In the genomic region with DNA sequence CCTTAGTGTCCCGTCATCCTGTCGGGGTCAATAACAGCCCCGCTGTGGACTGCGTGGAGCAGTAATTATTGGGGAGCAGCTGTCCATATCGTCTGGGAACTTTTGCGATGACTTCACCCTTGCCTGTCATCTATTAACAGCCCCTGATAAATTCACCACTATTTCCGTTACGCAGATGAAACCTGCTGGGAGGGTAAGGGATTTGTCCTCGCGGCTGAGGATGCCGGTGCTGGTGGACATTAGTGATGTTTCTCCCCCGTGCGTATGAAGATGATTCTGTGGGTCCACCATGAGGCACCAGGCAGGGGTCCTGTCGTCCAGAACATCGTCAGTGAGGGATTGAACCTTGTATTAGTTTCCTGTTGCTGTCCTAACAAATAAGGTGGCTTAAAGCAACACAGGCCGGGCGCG, we compare ENCODE assay signal across 9 cellular contexts. TPM values are rescaled to one million over a fixed set of nuclear protein-coding genes. Genes with fewer than 3 reads are reported as not detected.
DNase-seq lines count a peak whose midpoint lies in the region; ATAC-seq and TF ChIP-seq lines count a peak whose summit lies in the region.
"Had no signal": no experiment of that assay in that cellular context is flagged by ENCODE, and none has a peak within 500 bp of the region (broad histone marks: within the 10 kb centered on the region; RNA-seq: fewer than 3 reads in every experiment).

No MANE protein-coding gene starts in this region.

- no peak for TF ChIP-seq CTCF in neural crest cell (conservative IDR thresholded peaks at IDR 0.05)

- peaks cover 0 to 9% (median 0%) of the 10 kb centered on the region in 11 experiments; a peak in 1 of 22 replicates for H4K20me1 ChIP-seq in BLaER1 treated with 17β-estradiol and CSF1 and Interleukin-3, amounts not matched to agents 10 nM and 100 nM

- peaks cover 11 to 22% (median 15%) of the 10 kb centered on the region in 10 experiments for H3K4me1 ChIP-seq in BLaER1 treated with 17β-estradiol and CSF1 and Interleukin-3, amounts not matched to agents 10 nM and 100 nM

- H3K27ac Mint-ChIP-seq in dendritic cell treated with granulocyte-macrophage colony-stimulating factor and Interleukin-4, amounts not matched to agents 40 ng/mL and 50 ng/mL, for 4 days = peak overlapping the region; percentile 94
- H3K27ac Mint-ChIP-seq in neural crest cell (ENCODE audit: unreplicated experiment) = peak overlapping the region; percentile 45

- peaks cover 8% of the 10 kb centered on the region for H3K27me3 Mint-ChIP-seq in dendritic cell treated with granulocyte-macrophage colony-stimulating factor and Interleukin-4, amounts not matched to agents 40 ng/mL and 50 ng/mL, for 4 days
- peaks cover 15% of the 10 kb centered on the region for H3K27me3 Mint-ChIP-seq in neural crest cell (ENCODE audit: low read depth)

- no peak for ATAC-seq in HG03354 (IDR thresholded peaks at IDR 0.05; ENCODE audit: poor library complexity, severe bottlenecking, unreplicated experiment)

- peaks cover 5% of the 10 kb centered on the region for H3K36me3 Mint-ChIP-seq in dendritic cell treated with granulocyte-macrophage colony-stimulating factor and Interleukin-4, amounts not matched to agents 40 ng/mL and 50 ng/mL, for 4 days (ENCODE audit: low read depth)
- H3K36me3 Mint-ChIP-seq in neural crest cell (ENCODE audit: low read depth) = no peaks in the 10 kb centered on the region

- H3K4me3 Mint-ChIP-seq in dendritic cell treated with granulocyte-macrophage colony-stimulating factor and Interleukin-4, amounts not matched to agents 40 ng/mL and 50 ng/mL, for 4 days = peak overlapping the region; percentile 83
- peak overlapping the region; percentile 93 for H3K4me3 Mint-ChIP-seq in neural crest cell

- H3K4me3 ChIP-seq in BLaER1 treated with 17β-estradiol and CSF1 and Interleukin-3, amounts not matched to agents 10 nM and 100 nM = peak overlapping the region; percentile 75 to 97 (median 87)
- H3K4me3 ChIP-seq in MG63 = peak overlapping the region; percentile 84

- peaks cover 7% of the 10 kb centered on the region for H3K9me3 Mint-ChIP-seq in dendritic cell treated with granulocyte-macrophage colony-stimulating factor and Interleukin-4, amounts not matched to agents 40 ng/mL and 50 ng/mL, for 4 days
- H3K9me3 Mint-ChIP-seq in neural crest cell = peaks cover 2% of the 10 kb centered on the region

- peaks cover 0 to 6% (median 0%) of the 10 kb centered on the region in 11 experiments; a peak in 2 of 22 replicates for H3K36me3 ChIP-seq in BLaER1 treated with 17β-estradiol and CSF1 and Interleukin-3, amounts not matched to agents 10 nM and 100 nM
- peaks cover 21% of the 10 kb centered on the region for H3K36me3 ChIP-seq in MG63

- peak overlapping the region; percentile 87 to 99 (median 95) for H3K4me2 ChIP-seq in BLaER1 treated with 17β-estradiol and CSF1 and Interleukin-3, amounts not matched to agents 10 nM and 100 nM

- peak overlapping the region; percentile 81 to 97 (median 92); a peak in 21 of 22 replicates for H3K9ac ChIP-seq in BLaER1 treated with 17β-estradiol and CSF1 and Interleukin-3, amounts not matched to agents 10 nM and 100 nM

- no peak for DNase-seq in MG63
- no peak for DNase-seq in neural crest cell (ENCODE audit: low read depth, low spot score)
- no peak for DNase-seq in NCI-H345 (lab: John Stamatoyannopoulos, UW)
- no peak for DNase-seq in NCI-H524 treated with DMSO at 0.1 percent for 48 hours (lab: John Stamatoyannopoulos, UW)
- DNase-seq in occipital lobe (lab: John Stamatoyannopoulos, UW) = no peak

- no peaks in the 10 kb centered on the region for H3K27me3 ChIP-seq in BLaER1 treated with 17β-estradiol and CSF1 and Interleukin-3, amounts not matched to agents 10 nM and 100 nM
- H3K27me3 ChIP-seq in MG63 = no peaks in the 10 kb centered on the region

- peak overlapping the region in 2 of 11 experiments; percentile 87 to 89; a peak in 2 of 22 replicates for H3K27ac ChIP-seq in BLaER1 treated with 17β-estradiol and CSF1 and Interleukin-3, amounts not matched to agents 10 nM and 100 nM

- H3K4me1 Mint-ChIP-seq in dendritic cell treated with granulocyte-macrophage colony-stimulating factor and Interleukin-4, amounts not matched to agents 40 ng/mL and 50 ng/mL, for 4 days (ENCODE audit: low read depth) = peaks cover 15% of the 10 kb centered on the region
- H3K4me1 Mint-ChIP-seq in neural crest cell = peaks cover 18% of the 10 kb centered on the region

- intact Hi-C loops in dendritic cell treated with granulocyte-macrophage colony-stimulating factor and Interleukin-4, amounts not matched to agents 40 ng/mL and 50 ng/mL, for 4 days (cut with micrococcal nuclease) = no loop called here

- H3K9me3 ChIP-seq in BLaER1 treated with 17β-estradiol and CSF1 and Interleukin-3, amounts not matched to agents 10 nM and 100 nM (replicated peaks in 1 of 11) = peaks cover 10 to 19% (median 18%) of the 10 kb centered on the region in 11 experiments
- peaks cover 15% of the 10 kb centered on the region for H3K9me3 ChIP-seq in MG63

RNA-seq across cellular contexts. Expression of gene FLYWCH2, which starts 1.0 kb away (rescaled TPM):
- 176 and 179 TPM in 2 replicates for total RNA-seq in MG63 (2014; rRNA removed; shearing (Covaris generic); ENCODE audit: low replicate concordance)
- 32.3 and 32.4 TPM in 2 replicates for total RNA-seq in neural crest cell
- total RNA-seq in occipital lobe = 43.8 TPM

RNA-seq across cellular contexts. Expression of gene PRSS22, which starts 26.1 kb away (rescaled TPM):
- not detected in 2 replicates for total RNA-seq in MG63 (2014; rRNA removed; shearing (Covaris generic); ENCODE audit: low replicate concordance)
- total RNA-seq in neural crest cell (not detected in 2 replicates), occipital lobe (not detected)
- total RNA-seq: activated CD8-positive, alpha-beta memory T cell treated with anti-CD3 and anti-CD28 coated beads for 36 hours had no signal

RNA-seq across cellular contexts. Expression of gene FLYWCH1, which starts 27.7 kb away (rescaled TPM):
- total RNA-seq in MG63 (2014; rRNA removed; shearing (Covaris generic); ENCODE audit: low replicate concordance) = 112 and 126 TPM in 2 replicates
- total RNA-seq in neural crest cell (26.4 and 26.7 TPM in 2 replicates), occipital lobe (20.7 TPM)

RNA-seq across cellular contexts. Expression of gene ZG16B, which starts 53.9 kb away (rescaled TPM):
- 2.7 TPM in 1 of 2 replicates, not detected in the other for total RNA-seq in MG63 (2014; rRNA removed; shearing (Covaris generic); ENCODE audit: low replicate concordance)
- total RNA-seq in neural crest cell (not detected in 2 replicates), occipital lobe (0.47 TPM)
